8 cellular contexts compared by ENCODE assay signal in genomic region chr15:70512772-70513362, GRCh38.
DNase-seq lines count a peak whose midpoint lies in the region; ATAC-seq and TF ChIP-seq lines count a peak whose summit lies in the region.

No MANE protein-coding gene starts in this region.

- ATAC-seq in GM21367 (IDR thresholded peaks at IDR 0.05; ENCODE audit: unreplicated experiment): peak; percentile 76

- no peak overlapping the region for H2AFZ ChIP-seq in Karpas-422 (ENCODE audit: low read length)

- no peak overlapping the region for H3K4me3 ChIP-seq in Karpas-422 (ENCODE audit: low read length)
- H3K4me3 ChIP-seq in epithelial cell of esophagus (ENCODE audit: low read length): no peak overlapping the region
- no peak overlapping the region for H3K4me3 ChIP-seq in neutrophil (ENCODE audit: low read depth in 1 of 2, low read length in 1 of 2)
- no peak overlapping the region for H3K4me3 ChIP-seq in tibial artery

- no peaks in the 10 kb centered on the region for H3K79me2 ChIP-seq in Karpas-422 (ENCODE audit: low read length)

- H4K20me1 ChIP-seq in Karpas-422 (ENCODE audit: insufficient read depth, low read depth, low read length): no peaks in the 10 kb centered on the region

- peak; percentile 84 for DNase-seq in D341Med (ENCODE audit: low spot score)
- DNase-seq in Karpas-422: peak; percentile 92
- DNase-seq in epithelial cell of esophagus (ENCODE audit: low read depth): peak; percentile 73
- DNase-seq in tibial artery: no peak
- no peak for DNase-seq in NCI-H2227 treated with DMSO at 0.1 percent for 48 hours (lab: John Stamatoyannopoulos, UW)

- intact Hi-C loops in tibial artery (cut with DNase I; ENCODE audit: low total_unique reads): no loop called here

- no peak overlapping the region for H3K27ac ChIP-seq in Karpas-422 (ENCODE audit: low read length)
- H3K27ac ChIP-seq in VCaP: no peak overlapping the region
- peak overlapping the region; percentile 46 for H3K27ac ChIP-seq in neutrophil
- no peak overlapping the region for H3K27ac ChIP-seq in tibial artery

- H3K9me2 ChIP-seq in Karpas-422 (replicated peaks; ENCODE audit: insufficient read depth, low read length): no peaks in the 10 kb centered on the region

- TF ChIP-seq CTCF in VCaP (conservative IDR thresholded peaks at IDR 0.05) (peak; percentile 64), epithelial cell of esophagus (IDR thresholded peaks at IDR 0.05; ENCODE audit: insufficient read depth, low read depth, low read length, missing control alignments) (peak; percentile 59), neutrophil (IDR thresholded peaks at IDR 0.05) (peak; percentile 99), tibial artery (IDR thresholded peaks at IDR 0.05) (no peak)

- no peak overlapping the region for H3K9ac ChIP-seq in Karpas-422 (ENCODE audit: low read length)

- no peak overlapping the region for H3K4me2 ChIP-seq in Karpas-422 (ENCODE audit: low read depth, low read length, poor library complexity, severe bottlenecking)

- H3K27me3 ChIP-seq in Karpas-422 (ENCODE audit: low read length) (no peaks in the 10 kb centered on the region; the same call in 1 of the 2 replicates), neutrophil (no peaks in the 10 kb centered on the region), tibial artery (no peaks in the 10 kb centered on the region)

- H3K36me3 ChIP-seq in Karpas-422 (ENCODE audit: insufficient read depth, low read length): no peaks in the 10 kb centered on the region; the same call in 1 of the 2 replicates
- H3K36me3 ChIP-seq in neutrophil: no peaks in the 10 kb centered on the region
- H3K36me3 ChIP-seq in tibial artery: no peaks in the 10 kb centered on the region

- peaks cover 17% of the 10 kb centered on the region for H3K4me1 ChIP-seq in Karpas-422 (ENCODE audit: low read length)
- H3K4me1 ChIP-seq in neutrophil (ENCODE audit: control insufficient read depth in 1 of 2, insufficient read depth in 1 of 2, low read depth in 1 of 2, low read length in 1 of 2): peaks cover 24 to 31% of the 10 kb centered on the region in 2 experiments
- peaks cover 0 to 6% (median 0%) of the 10 kb centered on the region in 4 donors for H3K4me1 ChIP-seq in tibial artery

- H3K9me3 ChIP-seq in Karpas-422 (ENCODE audit: low read length): peaks cover 15% of the 10 kb centered on the region
- no peaks in the 10 kb centered on the region for H3K9me3 ChIP-seq in neutrophil
- peaks cover 0 to 23% (median 13%) of the 10 kb centered on the region in 3 donors for H3K9me3 ChIP-seq in tibial artery

Comparison
In these comparisons a context has a peak if more than half of its experiments do, and no peak if none do; other contexts are left out.
1. DNase-seq: peak in D341Med (single experiment), Karpas-422 (single experiment) and epithelial cell of esophagus (single experiment); none in tibial artery (0 of 2) and NCI-H2227 treated with DMSO at 0.1 percent for 48 hours (single experiment).
2. CTCF ChIP-seq: peak in VCaP (single experiment), epithelial cell of esophagus (single experiment) and neutrophil (single experiment); none in tibial artery (0 of 2).